Comparison of ENCODE assay signal across 1 cellular context in genomic region chr5:162189719-162190118, GRCh38.
TF ChIP-seq lines count a peak whose summit lies in the region.

No MANE protein-coding gene starts in this region.

TF ChIP-seq in GM12878, 131 proteins besides CTCF, POLR2A, EP300 and RAD21 (continued from another document):
- TF ChIP-seq RUNX3 (IDR thresholded peaks at IDR 0.05; ENCODE audit: low read length) = no peak
- TF ChIP-seq SKIL (IDR thresholded peaks at IDR 0.05; ENCODE audit: low read depth, poor library complexity, severe bottlenecking) = no peak
- TF ChIP-seq ZNF687 (IDR thresholded peaks at IDR 0.05) = no peak
- TF ChIP-seq RFX5 (IDR thresholded peaks at IDR 0.05; ENCODE audit: low read depth, low read length) = no peak
- TF ChIP-seq BMI1 (IDR thresholded peaks at IDR 0.05; ENCODE audit: borderline replicate concordance) = no peak
- no peak for TF ChIP-seq ZNF24 (IDR thresholded peaks at IDR 0.05)
- TF ChIP-seq, protein P1, sequence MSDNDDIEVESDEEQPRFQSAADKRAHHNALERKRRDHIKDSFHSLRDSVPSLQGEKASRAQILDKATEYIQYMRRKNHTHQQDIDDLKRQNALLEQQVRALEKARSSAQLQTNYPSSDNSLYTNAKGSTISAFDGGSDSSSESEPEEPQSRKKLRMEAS (IDR thresholded peaks at IDR 0.05; ENCODE audit: low read depth, low read length) = no peak
- no peak for TF ChIP-seq KLF5 (IDR thresholded peaks at IDR 0.05; ENCODE audit: partially characterized antibody)
- TF ChIP-seq CUX1 (IDR thresholded peaks at IDR 0.05; ENCODE audit: insufficient replicate concordance, low read depth, low read length) = no peak
